Comparison of ENCODE assay signal across 11 cellular contexts in the genomic region with DNA sequence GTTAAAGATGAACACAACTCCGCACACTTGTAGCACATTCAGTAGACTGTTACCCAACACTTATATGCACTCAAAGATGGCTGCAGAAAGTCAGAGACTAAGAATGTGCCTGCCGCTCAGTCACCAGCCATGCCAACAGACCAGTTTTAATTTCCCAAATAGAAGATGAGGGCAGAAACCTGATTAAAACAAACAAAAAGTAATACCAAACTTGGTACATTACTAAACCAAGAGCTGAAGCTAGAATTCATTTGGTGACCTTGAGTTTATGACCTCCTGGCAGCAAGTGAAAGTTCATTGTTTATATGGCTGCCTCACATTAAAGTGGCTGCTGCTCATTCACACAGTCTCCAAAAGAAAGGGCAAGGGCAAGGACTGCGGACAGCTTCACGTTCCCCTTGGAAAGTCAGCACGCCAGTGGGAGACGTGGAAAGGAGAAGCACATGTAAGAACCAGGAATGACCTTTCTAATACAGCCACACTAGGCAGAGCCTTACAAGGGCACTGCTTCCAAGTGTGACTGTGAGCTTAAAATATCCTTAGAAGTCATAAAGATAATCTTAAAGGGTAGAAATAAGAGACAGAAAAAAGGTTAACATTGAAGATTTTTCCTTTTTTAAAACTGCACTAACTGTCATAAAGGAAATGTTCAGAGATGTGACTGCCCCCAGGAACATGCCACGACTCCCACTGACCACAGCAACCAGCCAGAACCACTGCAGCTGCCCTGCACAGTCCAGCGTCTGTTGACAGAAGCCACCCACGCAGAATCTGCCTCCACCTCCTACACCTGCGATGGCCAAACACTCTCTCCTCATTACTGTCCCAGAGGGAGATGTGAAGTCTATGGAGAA.
DNase-seq lines count a peak whose midpoint lies in the region; ATAC-seq and TF ChIP-seq lines count a peak whose summit lies in the region.
"Had no signal": no experiment of that assay in that cellular context is flagged by ENCODE, and none has a peak within 500 bp of the region (broad histone marks: within the 10 kb centered on the region; RNA-seq: fewer than 3 reads in every experiment).

No MANE protein-coding gene starts in this region.

- no peaks in the 10 kb centered on the region for H3K27me3 Mint-ChIP-seq in CD4-positive, alpha-beta T cell
- no peaks in the 10 kb centered on the region for H3K27me3 Mint-ChIP-seq in endodermal cell (ENCODE audit: insufficient read depth)
- H3K27me3 Mint-ChIP-seq: central memory CD8-positive, alpha-beta T cell had no signal

- 85 to 92% methylated on average over 5 to 10 of the region's 10 CpGs for WGBS in endodermal cell (ENCODE audit: insufficient coverage in 1 of 2, insufficient read length in 1 of 2), 2 experiments

- peaks cover 84% of the 10 kb centered on the region for H3K4me1 Mint-ChIP-seq in CD4-positive, alpha-beta T cell (ENCODE audit: low read depth)
- peaks cover 64% of the 10 kb centered on the region for H3K4me1 Mint-ChIP-seq in endodermal cell

- CTCF ChIA-PET in CD4-positive, alpha-beta T cell (lab: Charles Lee): interaction anchor here (0.9 to 1.5 kb wide), 4 partner anchors 15 to 58 kb away, joined by 3 to 5 read pairs (median 4); no protein-coding TSS in a partner anchor

- intact Hi-C loops in CD4-positive, alpha-beta T cell (cut with DNase I, micrococcal nuclease): no loop called here

- peaks cover 4% of the 10 kb centered on the region for H3K36me3 ChIP-seq in adipocyte (ENCODE audit: control insufficient read depth, insufficient read depth, low read length, severe bottlenecking)
- H3K36me3 ChIP-seq in right atrium auricular region: peaks cover 6% of the 10 kb centered on the region
- H3K36me3 ChIP-seq in rectal smooth muscle tissue (ENCODE audit: control insufficient read depth, insufficient read depth, low read length): no peaks in the 10 kb centered on the region
- peaks cover 39% of the 10 kb centered on the region for H3K36me3 ChIP-seq in endodermal cell (ENCODE audit: control insufficient read depth, insufficient read depth, low read length)

- peaks cover 47% of the 10 kb centered on the region for H3K4me1 ChIP-seq in adipocyte (ENCODE audit: control insufficient read depth, insufficient read depth, low read length)
- peaks cover 0 to 68% of the 10 kb centered on the region in 2 donors for H3K4me1 ChIP-seq in right atrium auricular region
- H3K4me1 ChIP-seq in rectal smooth muscle tissue (ENCODE audit: control insufficient read depth, insufficient read depth, low read length): peaks cover 34% of the 10 kb centered on the region
- H3K4me1 ChIP-seq in endodermal cell (ENCODE audit: control insufficient read depth, insufficient read depth, low read length): peaks cover 53% of the 10 kb centered on the region

- no peak for ATAC-seq in CD4-positive, alpha-beta T cell (ENCODE audit: poor library complexity)
- ATAC-seq in HG02571 (IDR thresholded peaks at IDR 0.05; ENCODE audit: unreplicated experiment) (no peak), GM21723 (IDR thresholded peaks at IDR 0.05; ENCODE audit: unreplicated experiment) (no peak)

- peak overlapping the region; percentile 65 for H3K4me3 ChIP-seq in adipocyte (ENCODE audit: low read length)
- no peak overlapping the region for H3K4me3 ChIP-seq in right atrium auricular region
- no peak overlapping the region for H3K4me3 ChIP-seq in rectal smooth muscle tissue (ENCODE audit: low read length)
- H3K4me3 ChIP-seq in endodermal cell (ENCODE audit: low read length): no peak overlapping the region

- H3K4me3 Mint-ChIP-seq in CD4-positive, alpha-beta T cell: peak overlapping the region; percentile 20
- H3K4me3 Mint-ChIP-seq in endodermal cell: no peak overlapping the region

- H3K9ac ChIP-seq in adipocyte (ENCODE audit: low read length) (peak overlapping the region; percentile 13), rectal smooth muscle tissue (ENCODE audit: low read length) (no peak overlapping the region), endodermal cell (ENCODE audit: extremely low read depth, low read length, poor library complexity, severe bottlenecking) (no peak overlapping the region)

- H3K27ac Mint-ChIP-seq in CD4-positive, alpha-beta T cell: peak overlapping the region; percentile 81
- H3K27ac Mint-ChIP-seq in endodermal cell: no peak overlapping the region

- no peak for DNase-seq in CD4-positive, alpha-beta T cell
- DNase-seq in adipocyte (ENCODE audit: low read depth): no peak
- no peak for DNase-seq in right atrium auricular region (ENCODE audit: low spot score)
- no peak for DNase-seq in endodermal cell
- no peak for DNase-seq in dedifferentiated amniotic fluid mesenchymal stem cell (ENCODE audit: extremely low spot score)
- DNase-seq: NCI-H2107 had no signal

- no peaks in the 10 kb centered on the region for H3K27me3 ChIP-seq in CD4-positive, alpha-beta T cell (ENCODE audit: control insufficient read depth, insufficient read depth, low read length)
- H3K27me3 ChIP-seq in adipocyte (replicated peaks; ENCODE audit: control insufficient read depth, insufficient read depth, low read length): no peaks in the 10 kb centered on the region
- H3K27me3 ChIP-seq in right atrium auricular region: no peaks in the 10 kb centered on the region
- no peaks in the 10 kb centered on the region for H3K27me3 ChIP-seq in rectal smooth muscle tissue (ENCODE audit: control insufficient read depth, insufficient read depth, low read length)
- H3K27me3 ChIP-seq in endodermal cell (ENCODE audit: control insufficient read depth, insufficient read depth, low read length, poor library complexity, severe bottlenecking): no peaks in the 10 kb centered on the region

- TF ChIP-seq CTCF in CD4-positive, alpha-beta T cell (IDR thresholded peaks at IDR 0.05): no peak
- TF ChIP-seq CTCF in right atrium auricular region (IDR thresholded peaks at IDR 0.05) (no peak), endodermal cell (conservative IDR thresholded peaks at IDR 0.05) (no peak)

- H3K36me3 Mint-ChIP-seq in CD4-positive, alpha-beta T cell (ENCODE audit: low read depth): peaks cover 45% of the 10 kb centered on the region
- peaks cover 13% of the 10 kb centered on the region for H3K36me3 Mint-ChIP-seq in endodermal cell (ENCODE audit: low read depth)

- H3K9me3 Mint-ChIP-seq in CD4-positive, alpha-beta T cell: no peaks in the 10 kb centered on the region
- H3K9me3 Mint-ChIP-seq in endodermal cell: no peaks in the 10 kb centered on the region
- H3K9me3 Mint-ChIP-seq: central memory CD8-positive, alpha-beta T cell had no signal

- POLR2A ChIA-PET in CD4-positive, alpha-beta T cell (lab: Charles Lee): interaction anchor here (0.7 kb wide), 1 partner anchor 19 kb away, joined by 3 read pairs; no protein-coding TSS in a partner anchor

- no peak overlapping the region for H3K27ac ChIP-seq in CD4-positive, alpha-beta T cell (ENCODE audit: low read depth, low read length)
- H3K27ac ChIP-seq in right atrium auricular region (peak overlapping the region; percentile 70 to 74), rectal smooth muscle tissue (ENCODE audit: low read depth, low read length) (peak overlapping the region; percentile 80), endodermal cell (ENCODE audit: low read depth, low read length) (no peak overlapping the region)
- H3K27ac ChIP-seq: HL-60 had no signal

- H3K9me3 ChIP-seq in CD4-positive, alpha-beta T cell (ENCODE audit: control insufficient read depth, low read length): no peaks in the 10 kb centered on the region
- H3K9me3 ChIP-seq in adipocyte (ENCODE audit: control insufficient read depth, low read length) (no peaks in the 10 kb centered on the region), right atrium auricular region (no peaks in the 10 kb centered on the region), endodermal cell (ENCODE audit: control insufficient read depth, low read length) (no peaks in the 10 kb centered on the region)

Comparison
In these comparisons a context has a peak if more than half of its experiments do, and no peak if none do; other contexts are left out.
1. H3K27ac ChIP-seq: peak in right atrium auricular region (2 of 2) and rectal smooth muscle tissue (single experiment); none in CD4-positive, alpha-beta T cell (single experiment) and endodermal cell (single experiment).